Comparison of ENCODE assay signal across 13 cellular contexts in genomic region chr18:44149706-44150105, GRCh38.
DNase-seq lines count a peak whose midpoint lies in the region; ATAC-seq and TF ChIP-seq lines count a peak whose summit lies in the region.
"Had no signal": no experiment of that assay in that cellular context is flagged by ENCODE, and none has a peak within 500 bp of the region (broad histone marks: within the 10 kb centered on the region; RNA-seq: fewer than 3 reads in every experiment).

No MANE protein-coding gene starts in this region.

- CTCF ChIA-PET in PC-9 (lab: Charles Lee), result no interaction called here
- CTCF ChIA-PET in activated CD4-positive, alpha-beta T cell treated with anti-CD3 and anti-CD28 coated beads for 36 hours (lab: Charles Lee), result no interaction called here

- H3K27me3 Mint-ChIP-seq in glutamatergic neuron (ENCODE audit: unreplicated experiment), result no peaks in the 10 kb centered on the region
- no peaks in the 10 kb centered on the region for H3K27me3 Mint-ChIP-seq in activated CD4-positive, alpha-beta T cell treated with anti-CD3 and anti-CD28 coated beads for 36 hours

- POLR2A ChIA-PET in PC-9 (lab: Charles Lee; ENCODE audit: unreplicated experiment), result no interaction called here
- POLR2A ChIA-PET in activated CD4-positive, alpha-beta T cell treated with anti-CD3 and anti-CD28 coated beads for 36 hours (lab: Charles Lee), result no interaction called here

- H4K20me1 ChIP-seq in PC-9 (ENCODE audit: insufficient read depth), result no peaks in the 10 kb centered on the region

- no peaks in the 10 kb centered on the region for H3K9me3 ChIP-seq in PC-9 (ENCODE audit: insufficient read depth, low read depth)

- no peaks in the 10 kb centered on the region for H3K36me3 ChIP-seq in PC-9 (ENCODE audit: low read depth)

- no peaks in the 10 kb centered on the region for H3K79me2 ChIP-seq in PC-9 (ENCODE audit: low read depth)

- BruUV-seq in PC-9 (replicated peaks; lab: Mats Ljungman, UMichigan), result no TSS peak

- no peaks in the 10 kb centered on the region for H3K9me2 ChIP-seq in PC-9 (ENCODE audit: insufficient read depth)

- H3K27ac ChIP-seq in PC-9, result peak overlapping the region; percentile 54
- H3K27ac ChIP-seq in epithelial cell of prostate, result peak overlapping the region; percentile 30

- TF ChIP-seq CTCF in PC-9 (conservative IDR thresholded peaks at IDR 0.05) (no peak), omental fat pad (IDR thresholded peaks at IDR 0.05) (no peak), glutamatergic neuron (IDR thresholded peaks at IDR 0.05; ENCODE audit: partially characterized antibody, unreplicated experiment) (no peak)

- no peaks in the 10 kb centered on the region for H3F3A ChIP-seq in PC-9 (ENCODE audit: insufficient read depth, low read depth)

- no peaks in the 10 kb centered on the region for H3K4me1 Mint-ChIP-seq in glutamatergic neuron (ENCODE audit: low read depth, unreplicated experiment)
- H3K4me1 Mint-ChIP-seq in activated CD4-positive, alpha-beta T cell treated with anti-CD3 and anti-CD28 coated beads for 36 hours, result no peaks in the 10 kb centered on the region

- H3K4me3 ChIP-seq in PC-9, result no peak overlapping the region

- peaks cover 22% of the 10 kb centered on the region for H3K4me1 ChIP-seq in PC-9 (replicated peaks; ENCODE audit: insufficient read depth)

- no peaks in the 10 kb centered on the region for H3K27me3 ChIP-seq in PC-9 (ENCODE audit: insufficient read depth, low read depth)

- peak overlapping the region; percentile 48 for H3K4me2 ChIP-seq in PC-9

- in situ Hi-C loops in Caki2 (cut with HindIII; ENCODE audit: low pct_unique_long_range_greater_than_20kb, low sequenced_read_pairs), result no loop called here

- DNase-seq in Caki2 (ENCODE audit: low read depth) (peak; percentile 50), PC-9 (peak; percentile 4 to 77), epithelial cell of prostate (ENCODE audit: low read depth, low spot score) (peak; percentile 74), omental fat pad (ENCODE audit: low spot score) (no peak), glutamatergic neuron (no peak)
- DNase-seq in activated CD4-positive, alpha-beta T cell treated with anti-CD3 and anti-CD28 coated beads for 36 hours, result no peak
- DNase-seq: activated CD4-positive, alpha-beta T cell treated with anti-CD3 and anti-CD28 coated beads for 1 hour; cerebellar nuclear complex; NCI-H774; posterior cingulate gyrus had no signal

- intact Hi-C loops in PC-9 (cut with micrococcal nuclease; ENCODE audit: unreplicated experiment), result no loop called here
- intact Hi-C loops in activated CD4-positive, alpha-beta T cell treated with anti-CD3 and anti-CD28 coated beads for 36 hours (cut with DNase I, micrococcal nuclease), result no loop called here

- no peaks in the 10 kb centered on the region for H3K36me3 Mint-ChIP-seq in glutamatergic neuron (ENCODE audit: unreplicated experiment)
- H3K36me3 Mint-ChIP-seq in activated CD4-positive, alpha-beta T cell treated with anti-CD3 and anti-CD28 coated beads for 36 hours (ENCODE audit: low read depth), result no peaks in the 10 kb centered on the region

- ATAC-seq in omental fat pad (ENCODE audit: low FRiP score) (peak; percentile 89), HG02885 (IDR thresholded peaks at IDR 0.05; ENCODE audit: poor library complexity, unreplicated experiment) (no peak), HG03097 (IDR thresholded peaks at IDR 0.05; ENCODE audit: low FRiP score, unreplicated experiment) (no peak)
- ATAC-seq in activated CD4-positive, alpha-beta T cell treated with anti-CD3 and anti-CD28 coated beads for 36 hours, result no peak
- ATAC-seq: HepG2 had no signal

- no peak overlapping the region for H3K4me3 Mint-ChIP-seq in glutamatergic neuron (ENCODE audit: unreplicated experiment)
- H3K4me3 Mint-ChIP-seq in activated CD4-positive, alpha-beta T cell treated with anti-CD3 and anti-CD28 coated beads for 36 hours, result no peak overlapping the region

- H3K9me3 Mint-ChIP-seq in glutamatergic neuron (ENCODE audit: unreplicated experiment), result no peaks in the 10 kb centered on the region
- peaks cover 2% of the 10 kb centered on the region for H3K9me3 Mint-ChIP-seq in activated CD4-positive, alpha-beta T cell treated with anti-CD3 and anti-CD28 coated beads for 36 hours (ENCODE audit: low read depth)

- H2AFZ ChIP-seq in PC-9, result 0 out of 2 replicates have a peak overlapping the region, but pooled peaks have one; percentile 36

- no peak overlapping the region for H3K27ac Mint-ChIP-seq in glutamatergic neuron (ENCODE audit: unreplicated experiment)
- H3K27ac Mint-ChIP-seq in activated CD4-positive, alpha-beta T cell treated with anti-CD3 and anti-CD28 coated beads for 36 hours, result no peak overlapping the region

Comparison
In these comparisons a context has a peak if more than half of its experiments do, and no peak if none do; other contexts are left out.
1. DNase-seq: peak in Caki2 (single experiment), PC-9 (2 of 2) and epithelial cell of prostate (single experiment); none in omental fat pad (single experiment), glutamatergic neuron (single experiment) and activated CD4-positive, alpha-beta T cell treated with anti-CD3 and anti-CD28 coated beads for 36 hours (single experiment).